ENCODE assay signal across 1 cellular context in genomic region chr3:172283848-172284357, GRCh38.
TF ChIP-seq lines count a peak whose summit lies in the region.

No MANE protein-coding gene starts in this region.

TF ChIP-seq in liver, 16 proteins besides CTCF, POLR2A, EP300 and RAD21 (continued from another document):
- no peak for TF ChIP-seq NR2F2 (IDR thresholded peaks at IDR 0.05)
- no peak for TF ChIP-seq YY1 (IDR thresholded peaks at IDR 0.05)
- TF ChIP-seq ATF3 (IDR thresholded peaks at IDR 0.05), result no peak
- TF ChIP-seq EGR1 (IDR thresholded peaks at IDR 0.05; ENCODE audit: low read depth in 2 of 2), result no peak
- TF ChIP-seq HNF4A (conservative IDR thresholded peaks at IDR 0.05), result peak; percentile 57 to 69
- TF ChIP-seq FOXA2 (IDR thresholded peaks at IDR 0.05), result no peak
- no peak for TF ChIP-seq HNF4G (IDR thresholded peaks at IDR 0.05)
- TF ChIP-seq SP1 (IDR thresholded peaks at IDR 0.05), result peak; percentile 48
- no peak for TF ChIP-seq ZBTB33 (IDR thresholded peaks at IDR 0.05)
- peak; percentile 21 for TF ChIP-seq MAX (IDR thresholded peaks at IDR 0.05)
